Comparison of ENCODE assay signal across 21 cellular contexts in the genomic region with DNA sequence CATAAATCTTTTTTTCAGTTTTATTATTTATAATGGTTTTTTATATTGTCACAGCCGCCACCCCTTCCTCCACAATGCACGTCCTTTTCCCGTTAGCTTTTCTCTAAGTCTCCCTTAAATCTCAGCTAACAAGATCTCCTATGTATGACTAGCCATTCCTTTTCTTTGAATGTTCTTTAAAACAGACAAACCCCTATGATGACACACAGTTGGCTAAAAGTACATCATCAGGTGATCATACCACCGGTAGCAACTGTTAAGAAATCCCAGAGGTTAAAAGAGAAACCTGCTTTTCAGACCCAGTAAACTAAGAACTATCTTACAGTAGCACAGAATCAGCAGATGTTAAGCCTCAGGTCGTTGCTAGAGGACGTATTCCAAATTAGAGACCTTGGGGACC.
"Had no signal": no experiment of that assay in that cellular context is flagged by ENCODE, and none has a peak within 500 bp of the region (broad histone marks: within the 10 kb centered on the region; RNA-seq: fewer than 3 reads in every experiment).

No MANE protein-coding gene starts in this region.

- H3K4me1 Mint-ChIP-seq: activated B cell treated with CpG ODN at 0.5 μM for 24 hours; activated CD4-positive, alpha-beta T cell treated with anti-CD3 and anti-CD28 coated beads, Interleukin-2, amount 10 ng/mL, durations not matched to agents 7 days and 5 days; activated naive CD8-positive, alpha-beta T cell treated with anti-CD3 and anti-CD28 coated beads for 36 hours; central memory CD8-positive, alpha-beta T cell had no signal

- DNase-seq: activated B cell treated with CpG ODN at 0.5 μM for 24 hours; activated CD4-positive, alpha-beta T cell treated with anti-CD3 and anti-CD28 coated beads, Interleukin-2, amount 10 ng/mL, durations not matched to agents 7 days and 5 days; activated CD8-positive, alpha-beta memory T cell treated with anti-CD3 and anti-CD28 coated beads for 24 hours; activated gamma-delta T cell treated with Interleukin-2 at 50 U/mL for 16 hours; activated naive CD8-positive, alpha-beta T cell treated with anti-CD3 and anti-CD28 coated beads for 36 hours; amygdala; body of pancreas; cortex of kidney; effector CD4-positive, alpha-beta T cell; heart left ventricle; left colon; lower lobe of right lung; midbrain; ovary; stomach; testis; upper lobe of left lung had no signal

- H3K4me3 ChIP-seq: body of pancreas, heart left ventricle, lower lobe of right lung, ovary, stomach, testis, upper lobe of left lung had no signal

- H3K36me3 Mint-ChIP-seq: activated naive CD8-positive, alpha-beta T cell treated with anti-CD3 and anti-CD28 coated beads for 36 hours had no signal

- H3K27ac Mint-ChIP-seq: activated B cell treated with CpG ODN at 0.5 μM for 24 hours; activated CD4-positive, alpha-beta T cell treated with anti-CD3 and anti-CD28 coated beads, Interleukin-2, amount 10 ng/mL, durations not matched to agents 7 days and 5 days; activated naive CD8-positive, alpha-beta T cell treated with anti-CD3 and anti-CD28 coated beads for 36 hours; T-helper 1 cell treated with Interleukin-12 subunit alpha and Interleukin-12 subunit beta and Interleukin-4 antibody, amounts not matched to agents 30 μg/mL and 1 μg/mL, for 36 hours had no signal

- H3K9me3 Mint-ChIP-seq: activated CD4-positive, alpha-beta T cell treated with anti-CD3 and anti-CD28 coated beads, Interleukin-2, amount 10 ng/mL, durations not matched to agents 7 days and 5 days; activated naive CD8-positive, alpha-beta T cell treated with anti-CD3 and anti-CD28 coated beads for 36 hours; central memory CD8-positive, alpha-beta T cell; neural crest cell; T-helper 1 cell treated with Interleukin-12 subunit alpha and Interleukin-12 subunit beta and Interleukin-4 antibody, amounts not matched to agents 30 μg/mL and 1 μg/mL, for 36 hours had no signal

- H3K4me3 Mint-ChIP-seq: activated B cell treated with CpG ODN at 0.5 μM for 24 hours; activated CD4-positive, alpha-beta T cell treated with anti-CD3 and anti-CD28 coated beads, Interleukin-2, amount 10 ng/mL, durations not matched to agents 7 days and 5 days; activated naive CD8-positive, alpha-beta T cell treated with anti-CD3 and anti-CD28 coated beads for 36 hours; central memory CD8-positive, alpha-beta T cell; neural crest cell; T-helper 1 cell treated with Interleukin-12 subunit alpha and Interleukin-12 subunit beta and Interleukin-4 antibody, amounts not matched to agents 30 μg/mL and 1 μg/mL, for 36 hours had no signal

- ATAC-seq: body of pancreas, heart left ventricle, left colon, lower lobe of right lung, sciatic nerve had no signal
